Comparison of ENCODE assay signal across 17 cellular contexts in the genomic region with DNA sequence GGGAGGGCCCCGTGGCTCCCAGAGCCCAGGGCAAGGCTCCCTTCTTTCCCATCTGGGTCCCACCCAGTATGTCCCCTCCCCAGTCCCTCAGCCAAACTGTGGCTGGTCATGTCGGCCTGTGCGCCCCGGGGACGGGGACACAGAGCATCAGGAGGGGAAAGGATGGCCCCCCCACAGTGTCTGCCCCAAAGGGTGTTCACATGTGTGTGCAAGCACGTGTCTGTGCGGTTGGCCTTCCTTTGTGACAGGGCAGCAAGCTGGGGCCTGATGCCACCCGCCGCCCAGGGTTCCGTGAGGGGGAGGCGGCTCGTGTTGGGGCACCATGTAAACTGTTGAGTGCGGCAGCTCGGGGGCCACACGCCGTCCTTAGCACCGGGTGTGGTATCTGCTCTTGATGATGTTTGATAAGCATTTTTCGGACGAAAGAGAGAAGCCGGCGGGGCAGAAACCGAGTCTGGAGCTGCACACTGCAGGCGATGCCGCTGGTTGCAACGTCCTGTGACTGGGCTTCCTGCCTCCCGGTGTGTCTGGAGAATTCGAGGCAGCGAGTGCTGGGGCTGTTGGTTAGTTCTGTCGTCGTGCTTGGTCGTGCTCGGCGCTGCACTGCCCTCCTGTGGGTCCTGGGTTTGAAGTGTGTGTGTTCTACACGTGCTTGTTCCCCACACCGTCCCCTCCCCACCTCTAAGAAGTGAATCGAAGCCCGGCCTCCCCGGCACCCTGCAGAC. TPM values are rescaled to one million over a fixed set of nuclear protein-coding genes. Genes with fewer than 3 reads are reported as not detected.
DNase-seq lines count a peak whose midpoint lies in the region; FAIRE-seq and TF ChIP-seq lines count a peak whose summit lies in the region.
"Had no signal": no experiment of that assay in that cellular context is flagged by ENCODE, and none has a peak within 500 bp of the region (broad histone marks: within the 10 kb centered on the region; RNA-seq: fewer than 3 reads in every experiment).

No MANE protein-coding gene starts in this region.

- TF ChIP-seq EP300 in stomach (IDR thresholded peaks at IDR 0.05) = no peak

- H3K27me3 ChIP-seq in BLaER1 (no peaks in the 10 kb centered on the region), stomach (no peaks in the 10 kb centered on the region)

- CTCF ChIA-PET in RWPE1 (lab: Yijun Ruan, JAX) = no interaction called here

- H3K4me2 ChIP-seq in BLaER1 = peak overlapping the region; percentile 100

- H3K4me1 ChIP-seq in BLaER1 = peaks cover 98% of the 10 kb centered on the region
- peaks cover 10 to 12% of the 10 kb centered on the region in 2 donors for H3K4me1 ChIP-seq in kidney (ENCODE audit: control insufficient read depth in 1 of 2, insufficient read depth in 1 of 2, low read depth in 1 of 2, low read length in 2 of 2)
- H3K4me1 ChIP-seq in stomach = peaks cover under 1 to 20% (median 15%) of the 10 kb centered on the region in 4 donors
- H3K4me1 ChIP-seq: Caco-2 had no signal

- in situ Hi-C loops in G401 (cut with HindIII; ENCODE audit: low sequenced_read_pairs) = no loop called here

- H3K9me3 ChIP-seq in BLaER1 (no peaks in the 10 kb centered on the region), kidney (ENCODE audit: control insufficient read depth in 1 of 2, low read length in 2 of 2) (no peaks in the 10 kb centered on the region), stomach (no peaks in the 10 kb centered on the region)
- H3K9me3 ChIP-seq: Caco-2 had no signal

- POLR2A ChIA-PET in RWPE1 (lab: Yijun Ruan, JAX; ENCODE audit: low non-redundant PET) = no interaction called here

- H3K27ac ChIP-seq in BLaER1 (peak overlapping the region; percentile 87), RWPE1 (peak overlapping the region; percentile 25), kidney (ENCODE audit: low read depth in 2 of 2, low read length in 2 of 2) (no peak overlapping the region), stomach (no peak overlapping the region)

- intact Hi-C loops in kidney (cut with DNase I) = no loop called here
- intact Hi-C loops in stomach (cut with DNase I; ENCODE audit: low total_unique reads) = no loop called here

- DNase-seq in G401 (ENCODE audit: low spot score) (peak; percentile 46), RWPE1 (ENCODE audit: low spot score) (no peak), kidney (peak; percentile 62), stomach (no peak), NCI-H146 treated with DMSO at 0.1 percent for 48 hours (lab: John Stamatoyannopoulos, UW; ENCODE audit: unreplicated experiment) (no peak), NCI-H1105 (lab: John Stamatoyannopoulos, UW) (no peak), SIG-M5 treated with dmso at 0.1 percent for 504 hours (lab: John Stamatoyannopoulos, UW; ENCODE audit: unreplicated experiment) (no peak)
- DNase-seq: Caco-2; CD8-positive, alpha-beta memory T cell; DMS53; IMR-90; KG1 had no signal

- H3K4me3 ChIP-seq in BLaER1 = peak overlapping the region; percentile 33; the same call in 1 of the 2 replicates
- H3K4me3 ChIP-seq in kidney (ENCODE audit: low read length in 2 of 2) = no peak overlapping the region
- no peak overlapping the region for H3K4me3 ChIP-seq in stomach
- H3K4me3 ChIP-seq: GM12878 had no signal

- H3K9ac ChIP-seq in BLaER1 (peak overlapping the region; percentile 68), kidney (ENCODE audit: low read length in 2 of 2) (no peak overlapping the region)

- H4K20me1 ChIP-seq in BLaER1 = peaks cover 36% of the 10 kb centered on the region

- FAIRE-seq in kidney (lab: Jason Lieb, UNC) = no peak
- FAIRE-seq: A204.1, GM12878, GM19239, H54 had no signal

- no peak for TF ChIP-seq POLR2A in stomach (IDR thresholded peaks at IDR 0.05)

- H3K36me3 ChIP-seq in BLaER1 = peaks cover 43% of the 10 kb centered on the region
- peaks cover 3 to 4% of the 10 kb centered on the region in 2 donors for H3K36me3 ChIP-seq in kidney (ENCODE audit: control insufficient read depth in 1 of 2, insufficient read depth in 2 of 2, low read length in 2 of 2)
- H3K36me3 ChIP-seq in stomach = peaks cover 21 to 78% (median 69%) of the 10 kb centered on the region in 4 donors

- TF ChIP-seq CTCF in RWPE1 (conservative IDR thresholded peaks at IDR 0.05; ENCODE audit: low read depth) (no peak), kidney (IDR thresholded peaks at IDR 0.05; ENCODE audit: borderline replicate concordance, extremely low read depth, insufficient read depth) (no peak), stomach (IDR thresholded peaks at IDR 0.05) (no peak)

- 79 to 86% (median 82%) methylated on average over 15 to 38 of the region's 38 CpGs for WGBS in stomach, 5 donors

RNA-seq across cellular contexts. Expression of a gene that starts 18.4 kb away (rescaled TPM):
- total RNA-seq in G401 (2014; rRNA removed; shearing (Covaris generic)) = 42.9 and 44.0 TPM in 2 replicates
- 69.4 TPM for total RNA-seq in kidney
- 43.9 TPM for polyA plus RNA-seq in kidney (ENCODE audit: insufficient read depth, low read depth, low replicate concordance)
- total RNA-seq in stomach = 100 to 1,000 TPM in 1 of 5 donors, 10 to 100 TPM in 4; 40.6 to 204 (median 63.4) TPM
- 10 to 100 TPM; 18.9 to 31.3 (median 25.5) TPM for polyA plus RNA-seq in stomach

RNA-seq across cellular contexts. Expression of a gene that starts 23.3 kb away (rescaled TPM):
- total RNA-seq in G401 (2014; rRNA removed; shearing (Covaris generic)) = 2.8 and 3.7 TPM in 2 replicates
- total RNA-seq in kidney = 8.7 TPM
- polyA plus RNA-seq in kidney (ENCODE audit: insufficient read depth, low read depth, low replicate concordance) = 1.7 TPM
- 1 to 10 TPM in 2 of 5 donors, under 1 TPM in 1, not detected in 2; 0.45 to 4.8 (median 4.5) TPM for total RNA-seq in stomach
- 10 to 100 TPM in 1 of 3 donors, 1 to 10 TPM in 2; 4.9 to 15.1 (median 7.8) TPM for polyA plus RNA-seq in stomach
- total RNA-seq: Caco-2 had no signal
- polyA plus RNA-seq: IMR-90 had no signal

RNA-seq across cellular contexts. Expression of a gene that starts 50.2 kb away (rescaled TPM):
- 292 and 378 TPM in 2 replicates for total RNA-seq in G401 (2014; rRNA removed; shearing (Covaris generic))
- total RNA-seq in kidney = 526 TPM
- 580 TPM for polyA plus RNA-seq in kidney (ENCODE audit: insufficient read depth, low read depth, low replicate concordance)
- 100 to 1,000 TPM; 126 to 386 (median 264) TPM for total RNA-seq in stomach
- polyA plus RNA-seq in stomach = 100 to 1,000 TPM; 470 to 688 (median 669) TPM

Comparison
In these comparisons a context has a peak if more than half of its experiments do, and no peak if none do; other contexts are left out.
1. H3K27ac ChIP-seq: peak in BLaER1 (single experiment) and RWPE1 (single experiment); none in kidney (0 of 2) and stomach (0 of 5).
2. DNase-seq: peak in G401 (single experiment) and kidney (single experiment); none in RWPE1 (single experiment), stomach (single experiment), NCI-H146 treated with DMSO at 0.1 percent for 48 hours (single experiment), NCI-H1105 (single experiment) and SIG-M5 treated with dmso at 0.1 percent for 504 hours (single experiment).